In genomic region chr16:89452925-89453324, GRCh38 we compare ENCODE assay signal across 20 cellular contexts. TPM values are rescaled to one million over a fixed set of nuclear protein-coding genes. Genes with fewer than 3 reads are reported as not detected.
DNase-seq lines count a peak whose midpoint lies in the region; ATAC-seq and TF ChIP-seq lines count a peak whose summit lies in the region.
"Had no signal": no experiment of that assay in that cellular context is flagged by ENCODE, and none has a peak within 500 bp of the region (broad histone marks: within the 10 kb centered on the region; RNA-seq: fewer than 3 reads in every experiment).

No MANE protein-coding gene starts in this region.

- no peaks in the 10 kb centered on the region for H3K27me3 Mint-ChIP-seq in CD8-positive, alpha-beta T cell (ENCODE audit: low read depth)
- no peaks in the 10 kb centered on the region for H3K27me3 Mint-ChIP-seq in activated T-helper 17 cell treated with anti-CD3 and anti-CD28 coated beads, Interleukin-2, amount 50 U/mL, for 72 hours
- H3K27me3 Mint-ChIP-seq in naive B cell, result no peaks in the 10 kb centered on the region
- H3K27me3 Mint-ChIP-seq: activated naive CD4-positive, alpha-beta T cell treated with anti-CD3 and anti-CD28 coated beads, Interleukin-2, amount 10 ng/mL, durations not matched to agents 7 days and 5 days; brain; stimulated activated naive CD8-positive, alpha-beta T cell treated with anti-CD3 and anti-CD28 coated beads, Interleukin-15, Interleukin-2, amounts not matched to agents 100 ng/mL and 50 ng/mL, for 24 hours had no signal

- H3K36me3 ChIP-seq in BLaER1, result peaks cover 34% of the 10 kb centered on the region
- H3K36me3 ChIP-seq in CD8-positive, alpha-beta T cell (ENCODE audit: insufficient read depth, low read length), result no peaks in the 10 kb centered on the region

- H3K4me1 Mint-ChIP-seq in CD8-positive, alpha-beta T cell (ENCODE audit: low read depth), result peaks cover 82% of the 10 kb centered on the region
- H3K4me1 Mint-ChIP-seq in activated T-helper 17 cell treated with anti-CD3 and anti-CD28 coated beads, Interleukin-2, amount 50 U/mL, for 72 hours, result peaks cover 46% of the 10 kb centered on the region
- H3K4me1 Mint-ChIP-seq in naive B cell, result peaks cover 36 to 84% (median 71%) of the 10 kb centered on the region in 3 donors

- ATAC-seq in CD8-positive, alpha-beta T cell, result no peak
- ATAC-seq in activated T-helper 17 cell treated with anti-CD3 and anti-CD28 coated beads, Interleukin-2, amount 50 U/mL, for 72 hours (replicated peaks), result no peak
- ATAC-seq in naive B cell (ENCODE audit: low read depth in 2 of 2) (no peak), HG02885 (IDR thresholded peaks at IDR 0.05; ENCODE audit: poor library complexity, unreplicated experiment) (no peak), GM19463 (IDR thresholded peaks at IDR 0.05; ENCODE audit: unreplicated experiment) (no peak)
- ATAC-seq: foreskin keratinocyte had no signal

- no peaks in the 10 kb centered on the region for H3K27me3 ChIP-seq in BLaER1
- no peaks in the 10 kb centered on the region for H3K27me3 ChIP-seq in CD8-positive, alpha-beta T cell (ENCODE audit: insufficient read depth, low read length)
- H3K27me3 ChIP-seq: foreskin keratinocyte had no signal

- H4K20me1 ChIP-seq in BLaER1, result peaks cover 100% of the 10 kb centered on the region

- peaks cover 10% of the 10 kb centered on the region for H3K36me3 Mint-ChIP-seq in CD8-positive, alpha-beta T cell
- peaks cover 15% of the 10 kb centered on the region for H3K36me3 Mint-ChIP-seq in activated T-helper 17 cell treated with anti-CD3 and anti-CD28 coated beads, Interleukin-2, amount 50 U/mL, for 72 hours (ENCODE audit: low read depth)
- H3K36me3 Mint-ChIP-seq in naive B cell, result no peaks in the 10 kb centered on the region

- H3K27ac ChIP-seq in BLaER1, result no peak overlapping the region
- H3K27ac ChIP-seq in CD8-positive, alpha-beta T cell (ENCODE audit: low read depth, low read length), result no peak overlapping the region
- H3K27ac ChIP-seq: coronary artery, foreskin keratinocyte, SK-N-MC had no signal

- H3K27ac Mint-ChIP-seq in CD8-positive, alpha-beta T cell, result no peak overlapping the region
- H3K27ac Mint-ChIP-seq in activated T-helper 17 cell treated with anti-CD3 and anti-CD28 coated beads, Interleukin-2, amount 50 U/mL, for 72 hours, result peak overlapping the region; percentile 54
- peak overlapping the region in 2 of 6 donors; percentile 36 to 60 for H3K27ac Mint-ChIP-seq in naive B cell
- H3K27ac Mint-ChIP-seq: activated naive CD4-positive, alpha-beta T cell treated with anti-CD3 and anti-CD28 coated beads, Interleukin-2, amount 10 ng/mL, durations not matched to agents 7 days and 5 days; stimulated activated naive CD8-positive, alpha-beta T cell treated with anti-CD3 and anti-CD28 coated beads, Interleukin-15, Interleukin-2, amounts not matched to agents 100 ng/mL and 50 ng/mL, for 24 hours had no signal

- peak overlapping the region; percentile 23 for H3K4me3 Mint-ChIP-seq in CD8-positive, alpha-beta T cell
- peak overlapping the region; percentile 68 for H3K4me3 Mint-ChIP-seq in activated T-helper 17 cell treated with anti-CD3 and anti-CD28 coated beads, Interleukin-2, amount 50 U/mL, for 72 hours
- H3K4me3 Mint-ChIP-seq in naive B cell, result peak overlapping the region in 5 of 8 donors; percentile 9 to 69 (median 18)
- H3K4me3 Mint-ChIP-seq: activated naive CD4-positive, alpha-beta T cell treated with anti-CD3 and anti-CD28 coated beads, Interleukin-2, amount 10 ng/mL, durations not matched to agents 7 days and 5 days; brain; stimulated activated naive CD8-positive, alpha-beta T cell treated with anti-CD3 and anti-CD28 coated beads, Interleukin-15, Interleukin-2, amounts not matched to agents 100 ng/mL and 50 ng/mL, for 24 hours had no signal

- H3K9me3 Mint-ChIP-seq in CD8-positive, alpha-beta T cell, result no peaks in the 10 kb centered on the region
- no peaks in the 10 kb centered on the region for H3K9me3 Mint-ChIP-seq in activated T-helper 17 cell treated with anti-CD3 and anti-CD28 coated beads, Interleukin-2, amount 50 U/mL, for 72 hours
- peaks cover 0 to 3% (median 0%) of the 10 kb centered on the region in 7 donors for H3K9me3 Mint-ChIP-seq in naive B cell
- H3K9me3 Mint-ChIP-seq: activated naive CD4-positive, alpha-beta T cell treated with anti-CD3 and anti-CD28 coated beads, Interleukin-2, amount 10 ng/mL, durations not matched to agents 7 days and 5 days; stimulated activated naive CD8-positive, alpha-beta T cell treated with anti-CD3 and anti-CD28 coated beads, Interleukin-15, Interleukin-2, amounts not matched to agents 100 ng/mL and 50 ng/mL, for 24 hours had no signal

- intact Hi-C loops in CD8-positive, alpha-beta T cell (cut with DNase I, micrococcal nuclease), result loop anchor here in 1 of 2 experiments (1.0 kb wide), 1 partner anchor 9 kb away; no protein-coding TSS in a partner anchor

- H3K9ac ChIP-seq in BLaER1, result no peak overlapping the region

- POLR2A ChIA-PET in CD8-positive, alpha-beta T cell (lab: Charles Lee), result interaction anchor here (0.6 kb wide), 1 partner anchor 33 kb away, joined by 3 read pairs; no protein-coding TSS in a partner anchor

- CTCF ChIA-PET in CD8-positive, alpha-beta T cell (lab: Charles Lee), result no interaction called here

- H3K4me3 ChIP-seq in BLaER1, result no peak overlapping the region
- no peak overlapping the region for H3K4me3 ChIP-seq in CD8-positive, alpha-beta T cell (ENCODE audit: low read depth, low read length)
- H3K4me3 ChIP-seq: coronary artery, SK-N-MC had no signal

- H3K4me2 ChIP-seq in BLaER1, result peak overlapping the region; percentile 74

- DNase-seq in CD8-positive, alpha-beta T cell, result no peak
- DNase-seq in naive B cell (no peak), NCI-H1436 (lab: John Stamatoyannopoulos, UW) (no peak)
- DNase-seq: activated CD4-positive, alpha-beta T cell treated with anti-CD3 and anti-CD28 coated beads for 4 hours; activated CD8-positive, alpha-beta memory T cell treated with anti-CD3 and anti-CD28 coated beads, Interleukin-2, amount 50 U/mL, for 48 hours; activated naive CD4-positive, alpha-beta T cell treated with anti-CD3 and anti-CD28 coated beads, Interleukin-2, amount 10 ng/mL, durations not matched to agents 7 days and 5 days; DMS53; foreskin keratinocyte; KG1; NCI-H1092 treated with DMSO at 0.1 percent for 48 hours; NCI-H774; PC-3 had no signal

- H3K9me3 ChIP-seq in BLaER1, result peaks cover 5% of the 10 kb centered on the region; the same call in 1 of the 2 replicates
- H3K9me3 ChIP-seq in CD8-positive, alpha-beta T cell (ENCODE audit: low read length), result no peaks in the 10 kb centered on the region

- TF ChIP-seq CTCF in CD8-positive, alpha-beta T cell (IDR thresholded peaks at IDR 0.05), result no peak

- peaks cover 88% of the 10 kb centered on the region for H3K4me1 ChIP-seq in BLaER1
- H3K4me1 ChIP-seq in CD8-positive, alpha-beta T cell (ENCODE audit: insufficient read depth, low read length), result peaks cover 92% of the 10 kb centered on the region

RNA-seq across cellular contexts. Expression of gene ANKRD11, which starts 37.4 kb away (rescaled TPM):
- total RNA-seq in CD8-positive, alpha-beta T cell, result 100 to 1,000 TPM; 257 to 260 TPM
- 100 to 1,000 TPM; 166 to 178 TPM for total RNA-seq in activated T-helper 17 cell treated with anti-CD3 and anti-CD28 coated beads, Interleukin-2, amount 50 U/mL, for 72 hours
- 10 to 100 TPM in 3 of 6 donors, 1 to 10 TPM in 2, under 1 TPM in 1; 0.78 to 24.8 (median 10.1) TPM for polyA plus RNA-seq in naive B cell (ENCODE audit: low read depth in 6 of 6)

RNA-seq across cellular contexts. Expression of gene SPG7, which starts 55.3 kb away (rescaled TPM):
- total RNA-seq in CD8-positive, alpha-beta T cell, result 100 to 1,000 TPM; 159 to 180 TPM
- total RNA-seq in activated T-helper 17 cell treated with anti-CD3 and anti-CD28 coated beads, Interleukin-2, amount 50 U/mL, for 72 hours, result 100 to 1,000 TPM; 115 to 135 TPM
- polyA plus RNA-seq in naive B cell (ENCODE audit: low read depth in 6 of 6), result 10 to 100 TPM; 34.8 to 54.1 (median 40.0) TPM

Comparison
In these comparisons a context has a peak if more than half of its experiments do, and no peak if none do; other contexts are left out.
1. H3K4me3 Mint-ChIP-seq: peak in every context shown above with its lines; median percentile 68 in activated T-helper 17 cell treated with anti-CD3 and anti-CD28 coated beads, Interleukin-2, amount 50 U/mL, for 72 hours; 23 in CD8-positive, alpha-beta T cell; 18 in naive B cell.